ENCODE assay signal across 1 cellular context in the genomic region with DNA sequence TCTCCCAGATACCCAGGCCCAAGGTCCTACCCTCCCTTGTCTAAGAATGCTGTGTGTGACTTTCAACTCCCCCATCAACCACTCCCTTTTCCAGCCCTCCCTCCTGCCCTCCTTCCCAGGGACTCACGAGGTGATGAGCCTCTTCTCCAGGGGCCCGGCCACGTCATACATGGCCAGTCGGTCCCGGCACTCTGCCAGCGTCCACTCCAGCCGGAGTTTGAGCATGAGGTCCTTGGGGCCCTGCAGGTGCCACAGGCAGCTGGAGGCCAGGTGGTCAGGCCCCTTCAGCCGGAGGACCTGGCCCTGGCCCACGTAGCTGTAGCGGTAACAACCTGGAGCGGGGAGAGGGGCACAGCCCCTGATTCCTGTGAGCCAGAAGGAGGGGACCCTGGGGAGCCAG.
TF ChIP-seq lines count a peak whose summit lies in the region.

No MANE protein-coding gene starts in this region.

TF ChIP-seq in IMR-90, 13 proteins besides CTCF, POLR2A, EP300 and RAD21:
- TF ChIP-seq, protein P1, sequence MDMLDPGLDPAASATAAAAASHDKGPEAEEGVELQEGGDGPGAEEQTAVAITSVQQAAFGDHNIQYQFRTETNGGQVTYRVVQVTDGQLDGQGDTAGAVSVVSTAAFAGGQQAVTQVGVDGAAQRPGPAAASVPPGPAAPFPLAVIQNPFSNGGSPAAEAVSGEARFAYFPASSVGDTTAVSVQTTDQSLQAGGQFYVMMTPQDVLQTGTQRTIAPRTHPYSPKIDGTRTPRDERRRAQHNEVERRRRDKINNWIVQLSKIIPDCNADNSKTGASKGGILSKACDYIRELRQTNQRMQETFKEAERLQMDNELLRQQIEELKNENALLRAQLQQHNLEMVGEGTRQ (IDR thresholded peaks at IDR 0.05; ENCODE audit: low read depth, low read length) = no peak
